ENCODE assay signal across 12 cellular contexts in genomic region chr4:38560763-38561558, GRCh38.
DNase-seq lines count a peak whose midpoint lies in the region; ATAC-seq and TF ChIP-seq lines count a peak whose summit lies in the region.
"Had no signal": no experiment of that assay in that cellular context is flagged by ENCODE, and none has a peak within 500 bp of the region (broad histone marks: within the 10 kb centered on the region; RNA-seq: fewer than 3 reads in every experiment).

No MANE protein-coding gene starts in this region.

- peaks cover 5% of the 10 kb centered on the region in 2 donors for H3K9me3 Mint-ChIP-seq in activated naive CD4-positive, alpha-beta T cell treated with anti-CD3 and anti-CD28 coated beads, Interleukin-2, amount 50 U/mL, for 72 hours
- peaks cover 3% of the 10 kb centered on the region for H3K9me3 Mint-ChIP-seq in neural progenitor cell

- in situ Hi-C loops in GM13977 (cut with MboI; ENCODE audit: low pct_unique_long_range_greater_than_20kb, low sequenced_read_pairs, unreplicated experiment): no loop called here

- TF ChIP-seq POLR2A in adrenal gland (IDR thresholded peaks at IDR 0.05): no peak

- H3K9me3 ChIP-seq in adrenal gland (replicated peaks in 1 of 3) (no peaks in the 10 kb centered on the region), neural progenitor cell (ENCODE audit: low read depth) (no peaks in the 10 kb centered on the region)
- H3K9me3 ChIP-seq: thoracic aorta had no signal

- H3K27me3 ChIP-seq in adrenal gland (no peaks in the 10 kb centered on the region), neural progenitor cell (no peaks in the 10 kb centered on the region)

- no peak overlapping the region for H3K4me3 ChIP-seq in adrenal gland
- H3K4me3 ChIP-seq in neural progenitor cell: no peak overlapping the region
- H3K4me3 ChIP-seq: SK-N-MC, thoracic aorta had no signal

- H2AFZ ChIP-seq in neural progenitor cell (replicated peaks): no peak overlapping the region

- H3K36me3 Mint-ChIP-seq in activated naive CD4-positive, alpha-beta T cell treated with anti-CD3 and anti-CD28 coated beads, Interleukin-2, amount 50 U/mL, for 72 hours: peaks cover 0 to 4% of the 10 kb centered on the region in 2 donors
- H3K36me3 Mint-ChIP-seq in neural progenitor cell: peaks cover 2% of the 10 kb centered on the region

- H3K4me1 Mint-ChIP-seq in neural progenitor cell: peaks cover 17% of the 10 kb centered on the region

- H3K27ac Mint-ChIP-seq in activated naive CD4-positive, alpha-beta T cell treated with anti-CD3 and anti-CD28 coated beads, Interleukin-2, amount 50 U/mL, for 72 hours: peak overlapping the region in 1 of 2 donors; percentile 48
- H3K27ac Mint-ChIP-seq in neural progenitor cell: no peak overlapping the region

- DNase-seq in GM13977 (ENCODE audit: low spot score) (peak; percentile 76), adrenal gland (no peak), DMS153 treated with DMSO at 0.1 percent for 48 hours (lab: John Stamatoyannopoulos, UW; ENCODE audit: unreplicated experiment) (no peak), DMS79 (lab: John Stamatoyannopoulos, UW) (no peak), neural progenitor cell (ENCODE audit: low spot score) (no peak)
- DNase-seq in activated naive CD4-positive, alpha-beta T cell treated with anti-CD3 and anti-CD28 coated beads, Interleukin-2, amount 50 U/mL, for 72 hours (ENCODE audit: low spot score in 2 of 2): peak in 1 of 2 donors; percentile 22
- DNase-seq: GF-D8, posterior cingulate gyrus had no signal

- no peak for TF ChIP-seq CTCF in GM13977 (IDR thresholded peaks at IDR 0.05; ENCODE audit: extremely low read depth, insufficient read depth, missing control alignments)
- TF ChIP-seq CTCF in adrenal gland (IDR thresholded peaks at IDR 0.05): no peak
- no peak for TF ChIP-seq CTCF in neural progenitor cell (IDR thresholded peaks at IDR 0.05)

- H3K4me2 ChIP-seq in neural progenitor cell: no peak overlapping the region

- H3K4me1 ChIP-seq in adrenal gland (replicated peaks in 1 of 2) (no peaks in the 10 kb centered on the region), neural progenitor cell (no peaks in the 10 kb centered on the region)

- peak; percentile 76 for ATAC-seq in GM19328 (IDR thresholded peaks at IDR 0.05; ENCODE audit: unreplicated experiment)
- ATAC-seq in HG03045 (IDR thresholded peaks at IDR 0.05; ENCODE audit: unreplicated experiment): peak; percentile 87
- ATAC-seq in activated naive CD4-positive, alpha-beta T cell treated with anti-CD3 and anti-CD28 coated beads, Interleukin-2, amount 50 U/mL, for 72 hours: peak; percentile 95 to 99

- no peak overlapping the region for H3K9ac ChIP-seq in neural progenitor cell

- no peaks in the 10 kb centered on the region for H3K79me2 ChIP-seq in neural progenitor cell (ENCODE audit: low read depth)

- no peaks in the 10 kb centered on the region for H3K36me3 ChIP-seq in adrenal gland (replicated peaks in 1 of 2)
- H3K36me3 ChIP-seq in neural progenitor cell: no peaks in the 10 kb centered on the region
- H3K36me3 ChIP-seq: thoracic aorta had no signal

- H3K27ac ChIP-seq in adrenal gland: no peak overlapping the region
- no peak overlapping the region for H3K27ac ChIP-seq in neural progenitor cell
- H3K27ac ChIP-seq: SK-N-MC, thoracic aorta had no signal

- H3K27me3 Mint-ChIP-seq in neural progenitor cell (ENCODE audit: insufficient read depth, low read depth): peaks cover 6% of the 10 kb centered on the region

- no peaks in the 10 kb centered on the region for H3F3A ChIP-seq in neural progenitor cell (ENCODE audit: low read depth)

- no peaks in the 10 kb centered on the region for H4K20me1 ChIP-seq in neural progenitor cell (ENCODE audit: low read depth)

- intact Hi-C loops in adrenal gland (cut with DNase I): no loop called here

- no peak overlapping the region for H3K4me3 Mint-ChIP-seq in neural progenitor cell

- 78 to 89% (median 85%) methylated on average over 7 of the region's 7 CpGs for WGBS in adrenal gland, 4 donors
